39 cellular contexts compared by ENCODE assay signal in genomic region chr11:62437616-62438015, GRCh38. TPM values are rescaled to one million over a fixed set of nuclear protein-coding genes. Genes with fewer than 3 reads are reported as not detected.
"Had no signal": no experiment of that assay in that cellular context is flagged by ENCODE, and none has a peak within 500 bp of the region (broad histone marks: within the 10 kb centered on the region; RNA-seq: fewer than 3 reads in every experiment).

No MANE protein-coding gene starts in this region.

- H3K4me2 ChIP-seq: KMS-11 had no signal

- DNase-seq: Karpas-422, Kasumi-1, MG63, MM.1S, MV-4-11, NCI-H1048, NCI-H1092, NCI-H1092 treated with DMSO at 0.1 percent for 48 hours, NCI-H1105, NCI-H1105 treated with DMSO at 0.1 percent for 48 hours, NCI-H1417, NCI-H1417 treated with DMSO at 0.1 percent for 48 hours, NCI-H1436, NCI-H1436 treated with DMSO at 0.1 percent for 48 hours, NCI-H146, NCI-H1694, NCI-H1694 treated with DMSO at 0.1 percent for 48 hours, NCI-H187, NCI-H187 treated with DMSO at 0.1 percent for 48 hours, NCI-H1930, NCI-H2029, NCI-H2029 treated with DMSO at 0.1 percent for 48 hours, NCI-H2081, NCI-H2081 treated with DMSO at 0.1 percent for 48 hours, NCI-H2107, NCI-H2171, NCI-H2171 treated with DMSO at 0.1 percent for 48 hours, NCI-H2227 treated with DMSO at 0.1 percent for 48 hours, NCI-H226, NCI-H345, NCI-H446, NCI-H446 treated with DMSO at 0.1 percent for 48 hours, NCI-H510A, NCI-H510A treated with DMSO at 0.1 percent for 48 hours had no signal

- H3K9me3 ChIP-seq: MG63 had no signal

- H3K27ac ChIP-seq: KMS-11 had no signal

- H3K27me3 ChIP-seq: MG63 had no signal

- H3K4me3 ChIP-seq: MG63 had no signal

- H3K36me3 ChIP-seq: MG63 had no signal

- H3K9ac ChIP-seq: KMS-11 had no signal

RNA-seq across cellular contexts. Expression of gene SCGB1A1, which starts 18.8 kb away (rescaled TPM):
- total RNA-seq: LHCN-M2, M059J, MCF 10A, NCI-H460 had no signal
